1 cellular context compared by ENCODE assay signal in the genomic region with DNA sequence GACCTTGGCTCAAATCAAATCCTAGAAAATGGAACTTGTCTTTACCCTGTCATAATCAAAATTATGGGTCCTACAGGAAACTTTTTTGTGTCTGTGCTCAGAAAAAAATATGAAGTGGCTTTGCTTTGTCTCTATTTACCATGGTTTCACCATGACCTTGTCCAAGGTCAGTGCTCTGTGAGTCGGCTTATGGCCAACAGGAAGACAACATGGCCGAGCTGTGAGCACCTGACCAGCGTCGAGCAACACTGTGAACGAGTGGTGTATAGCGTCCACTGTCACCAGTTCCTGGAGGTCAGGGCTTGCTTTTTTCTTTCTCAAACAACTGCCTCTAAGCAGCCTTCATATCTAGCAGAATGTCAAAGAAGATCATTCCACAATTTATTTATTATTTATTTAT.
A peak's percentile ranks its signal among the peaks of the same experiment; 100 is the strongest.
TF ChIP-seq lines count a peak whose summit lies in the region.

No MANE protein-coding gene starts in this region.

TF ChIP-seq in HepG2, 621 proteins besides CTCF, POLR2A, EP300 and RAD21 (continued from another document and continues in another):
- no peak for TF ChIP-seq ZNF17 (CRISPR knock-in tag; IDR thresholded peaks at IDR 0.05)
- TF ChIP-seq ZNF720 (CRISPR knock-in tag; IDR thresholded peaks at IDR 0.05): no peak
- no peak for TF ChIP-seq SP2 (CRISPR knock-in tag; IDR thresholded peaks at IDR 0.05)
- TF ChIP-seq ISL2 (CRISPR knock-in tag; IDR thresholded peaks at IDR 0.05): no peak
- no peak for TF ChIP-seq ZNF30 (CRISPR knock-in tag; IDR thresholded peaks at IDR 0.05)
- TF ChIP-seq ARID2 (CRISPR knock-in tag; IDR thresholded peaks at IDR 0.05; ENCODE audit: borderline replicate concordance): no peak
- no peak for TF ChIP-seq CAMTA2 (CRISPR knock-in tag; IDR thresholded peaks at IDR 0.05; ENCODE audit: borderline replicate concordance)
- TF ChIP-seq TCF7L2 (IDR thresholded peaks at IDR 0.05; ENCODE audit: low read depth, low read length): no peak
- TF ChIP-seq FOXO1 (CRISPR knock-in tag; IDR thresholded peaks at IDR 0.05): no peak
- no peak for TF ChIP-seq ZSCAN30 (CRISPR knock-in tag; IDR thresholded peaks at IDR 0.05)
- TF ChIP-seq CEBPB (IDR thresholded peaks at IDR 0.05; ENCODE audit: borderline replicate concordance, low read depth, low read length): no peak
- TF ChIP-seq, protein P1, sequence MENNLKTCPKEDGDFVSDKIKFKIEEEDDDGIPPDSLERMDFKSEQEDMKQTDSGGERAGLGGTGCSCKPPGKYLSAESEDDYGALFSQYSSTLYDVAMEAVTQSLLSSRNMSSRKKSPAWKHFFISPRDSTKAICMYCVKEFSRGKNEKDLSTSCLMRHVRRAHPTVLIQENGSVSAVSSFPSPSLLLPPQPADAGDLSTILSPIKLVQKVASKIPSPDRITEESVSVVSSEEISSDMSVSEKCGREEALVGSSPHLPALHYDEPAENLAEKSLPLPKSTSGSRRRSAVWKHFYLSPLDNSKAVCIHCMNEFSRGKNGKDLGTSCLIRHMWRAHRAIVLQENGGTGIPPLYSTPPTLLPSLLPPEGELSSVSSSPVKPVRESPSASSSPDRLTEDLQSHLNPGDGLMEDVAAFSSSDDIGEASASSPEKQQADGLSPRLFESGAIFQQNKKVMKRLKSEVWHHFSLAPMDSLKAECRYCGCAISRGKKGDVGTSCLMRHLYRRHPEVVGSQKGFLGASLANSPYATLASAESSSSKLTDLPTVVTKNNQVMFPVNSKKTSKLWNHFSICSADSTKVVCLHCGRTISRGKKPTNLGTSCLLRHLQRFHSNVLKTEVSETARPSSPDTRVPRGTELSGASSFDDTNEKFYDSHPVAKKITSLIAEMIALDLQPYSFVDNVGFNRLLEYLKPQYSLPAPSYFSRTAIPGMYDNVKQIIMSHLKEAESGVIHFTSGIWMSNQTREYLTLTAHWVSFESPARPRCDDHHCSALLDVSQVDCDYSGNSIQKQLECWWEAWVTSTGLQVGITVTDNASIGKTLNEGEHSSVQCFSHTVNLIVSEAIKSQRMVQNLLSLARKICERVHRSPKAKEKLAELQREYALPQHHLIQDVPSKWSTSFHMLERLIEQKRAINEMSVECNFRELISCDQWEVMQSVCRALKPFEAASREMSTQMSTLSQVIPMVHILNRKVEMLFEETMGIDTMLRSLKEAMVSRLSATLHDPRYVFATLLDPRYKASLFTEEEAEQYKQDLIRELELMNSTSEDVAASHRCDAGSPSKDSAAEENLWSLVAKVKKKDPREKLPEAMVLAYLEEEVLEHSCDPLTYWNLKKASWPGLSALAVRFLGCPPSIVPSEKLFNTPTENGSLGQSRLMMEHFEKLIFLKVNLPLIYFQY (CRISPR knock-in tag; IDR thresholded peaks at IDR 0.05; ENCODE audit: borderline replicate concordance): no peak
- TF ChIP-seq CCDC6 (CRISPR knock-in tag; IDR thresholded peaks at IDR 0.05): no peak
- peak; percentile 28; the same call in 1 of the 2 replicates for TF ChIP-seq RARA (CRISPR knock-in tag; IDR thresholded peaks at IDR 0.05)
- TF ChIP-seq, protein P2, sequence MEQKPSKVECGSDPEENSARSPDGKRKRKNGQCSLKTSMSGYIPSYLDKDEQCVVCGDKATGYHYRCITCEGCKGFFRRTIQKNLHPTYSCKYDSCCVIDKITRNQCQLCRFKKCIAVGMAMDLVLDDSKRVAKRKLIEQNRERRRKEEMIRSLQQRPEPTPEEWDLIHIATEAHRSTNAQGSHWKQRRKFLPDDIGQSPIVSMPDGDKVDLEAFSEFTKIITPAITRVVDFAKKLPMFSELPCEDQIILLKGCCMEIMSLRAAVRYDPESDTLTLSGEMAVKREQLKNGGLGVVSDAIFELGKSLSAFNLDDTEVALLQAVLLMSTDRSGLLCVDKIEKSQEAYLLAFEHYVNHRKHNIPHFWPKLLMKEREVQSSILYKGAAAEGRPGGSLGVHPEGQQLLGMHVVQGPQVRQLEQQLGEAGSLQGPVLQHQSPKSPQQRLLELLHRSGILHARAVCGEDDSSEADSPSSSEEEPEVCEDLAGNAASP (CRISPR knock-in tag; IDR thresholded peaks at IDR 0.05; ENCODE audit: borderline replicate concordance): peak; percentile 18; the same call in 1 of the 2 replicates
- TF ChIP-seq ZNF878 (CRISPR knock-in tag; IDR thresholded peaks at IDR 0.05): no peak
- TF ChIP-seq TEAD3 (CRISPR knock-in tag; optimal IDR thresholded peaks at IDR 0.05; ENCODE audit: borderline replicate concordance): no peak
- TF ChIP-seq, protein P3, sequence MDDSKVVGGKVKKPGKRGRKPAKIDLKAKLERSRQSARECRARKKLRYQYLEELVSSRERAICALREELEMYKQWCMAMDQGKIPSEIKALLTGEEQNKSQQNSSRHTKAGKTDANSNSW (CRISPR knock-in tag; IDR thresholded peaks at IDR 0.05; ENCODE audit: borderline replicate concordance): no peak
- TF ChIP-seq ZNF746 (CRISPR knock-in tag; IDR thresholded peaks at IDR 0.05): no peak
- TF ChIP-seq, protein P4, sequence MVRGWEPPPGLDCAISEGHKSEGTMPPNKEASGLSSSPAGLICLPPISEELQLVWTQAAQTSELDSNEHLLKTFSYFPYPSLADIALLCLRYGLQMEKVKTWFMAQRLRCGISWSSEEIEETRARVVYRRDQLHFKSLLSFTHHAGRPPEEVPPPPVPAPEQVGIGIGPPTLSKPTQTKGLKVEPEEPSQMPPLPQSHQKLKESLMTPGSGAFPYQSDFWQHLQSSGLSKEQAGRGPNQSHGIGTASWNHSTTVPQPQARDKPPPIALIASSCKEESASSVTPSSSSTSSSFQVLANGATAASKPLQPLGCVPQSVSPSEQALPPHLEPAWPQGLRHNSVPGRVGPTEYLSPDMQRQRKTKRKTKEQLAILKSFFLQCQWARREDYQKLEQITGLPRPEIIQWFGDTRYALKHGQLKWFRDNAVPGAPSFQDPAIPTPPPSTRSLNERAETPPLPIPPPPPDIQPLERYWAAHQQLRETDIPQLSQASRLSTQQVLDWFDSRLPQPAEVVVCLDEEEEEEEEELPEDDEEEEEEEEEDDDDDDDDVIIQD (CRISPR knock-in tag; IDR thresholded peaks at IDR 0.05; ENCODE audit: low read depth): peak; percentile 32; the same call in 1 of the 2 replicates
- peak; percentile 55; the same call in 1 of the 2 replicates for TF ChIP-seq POGZ (CRISPR knock-in tag; IDR thresholded peaks at IDR 0.05)
- TF ChIP-seq, protein P5, sequence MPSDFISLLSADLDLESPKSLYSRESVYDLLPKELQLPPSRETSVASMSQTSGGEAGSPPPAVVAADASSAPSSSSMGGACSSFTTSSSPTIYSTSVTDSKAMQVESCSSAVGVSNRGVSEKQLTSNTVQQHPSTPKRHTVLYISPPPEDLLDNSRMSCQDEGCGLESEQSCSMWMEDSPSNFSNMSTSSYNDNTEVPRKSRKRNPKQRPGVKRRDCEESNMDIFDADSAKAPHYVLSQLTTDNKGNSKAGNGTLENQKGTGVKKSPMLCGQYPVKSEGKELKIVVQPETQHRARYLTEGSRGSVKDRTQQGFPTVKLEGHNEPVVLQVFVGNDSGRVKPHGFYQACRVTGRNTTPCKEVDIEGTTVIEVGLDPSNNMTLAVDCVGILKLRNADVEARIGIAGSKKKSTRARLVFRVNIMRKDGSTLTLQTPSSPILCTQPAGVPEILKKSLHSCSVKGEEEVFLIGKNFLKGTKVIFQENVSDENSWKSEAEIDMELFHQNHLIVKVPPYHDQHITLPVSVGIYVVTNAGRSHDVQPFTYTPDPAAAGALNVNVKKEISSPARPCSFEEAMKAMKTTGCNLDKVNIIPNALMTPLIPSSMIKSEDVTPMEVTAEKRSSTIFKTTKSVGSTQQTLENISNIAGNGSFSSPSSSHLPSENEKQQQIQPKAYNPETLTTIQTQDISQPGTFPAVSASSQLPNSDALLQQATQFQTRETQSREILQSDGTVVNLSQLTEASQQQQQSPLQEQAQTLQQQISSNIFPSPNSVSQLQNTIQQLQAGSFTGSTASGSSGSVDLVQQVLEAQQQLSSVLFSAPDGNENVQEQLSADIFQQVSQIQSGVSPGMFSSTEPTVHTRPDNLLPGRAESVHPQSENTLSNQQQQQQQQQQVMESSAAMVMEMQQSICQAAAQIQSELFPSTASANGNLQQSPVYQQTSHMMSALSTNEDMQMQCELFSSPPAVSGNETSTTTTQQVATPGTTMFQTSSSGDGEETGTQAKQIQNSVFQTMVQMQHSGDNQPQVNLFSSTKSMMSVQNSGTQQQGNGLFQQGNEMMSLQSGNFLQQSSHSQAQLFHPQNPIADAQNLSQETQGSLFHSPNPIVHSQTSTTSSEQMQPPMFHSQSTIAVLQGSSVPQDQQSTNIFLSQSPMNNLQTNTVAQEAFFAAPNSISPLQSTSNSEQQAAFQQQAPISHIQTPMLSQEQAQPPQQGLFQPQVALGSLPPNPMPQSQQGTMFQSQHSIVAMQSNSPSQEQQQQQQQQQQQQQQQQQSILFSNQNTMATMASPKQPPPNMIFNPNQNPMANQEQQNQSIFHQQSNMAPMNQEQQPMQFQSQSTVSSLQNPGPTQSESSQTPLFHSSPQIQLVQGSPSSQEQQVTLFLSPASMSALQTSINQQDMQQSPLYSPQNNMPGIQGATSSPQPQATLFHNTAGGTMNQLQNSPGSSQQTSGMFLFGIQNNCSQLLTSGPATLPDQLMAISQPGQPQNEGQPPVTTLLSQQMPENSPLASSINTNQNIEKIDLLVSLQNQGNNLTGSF (CRISPR knock-in tag; IDR thresholded peaks at IDR 0.05): no peak
- TF ChIP-seq, protein P6, sequence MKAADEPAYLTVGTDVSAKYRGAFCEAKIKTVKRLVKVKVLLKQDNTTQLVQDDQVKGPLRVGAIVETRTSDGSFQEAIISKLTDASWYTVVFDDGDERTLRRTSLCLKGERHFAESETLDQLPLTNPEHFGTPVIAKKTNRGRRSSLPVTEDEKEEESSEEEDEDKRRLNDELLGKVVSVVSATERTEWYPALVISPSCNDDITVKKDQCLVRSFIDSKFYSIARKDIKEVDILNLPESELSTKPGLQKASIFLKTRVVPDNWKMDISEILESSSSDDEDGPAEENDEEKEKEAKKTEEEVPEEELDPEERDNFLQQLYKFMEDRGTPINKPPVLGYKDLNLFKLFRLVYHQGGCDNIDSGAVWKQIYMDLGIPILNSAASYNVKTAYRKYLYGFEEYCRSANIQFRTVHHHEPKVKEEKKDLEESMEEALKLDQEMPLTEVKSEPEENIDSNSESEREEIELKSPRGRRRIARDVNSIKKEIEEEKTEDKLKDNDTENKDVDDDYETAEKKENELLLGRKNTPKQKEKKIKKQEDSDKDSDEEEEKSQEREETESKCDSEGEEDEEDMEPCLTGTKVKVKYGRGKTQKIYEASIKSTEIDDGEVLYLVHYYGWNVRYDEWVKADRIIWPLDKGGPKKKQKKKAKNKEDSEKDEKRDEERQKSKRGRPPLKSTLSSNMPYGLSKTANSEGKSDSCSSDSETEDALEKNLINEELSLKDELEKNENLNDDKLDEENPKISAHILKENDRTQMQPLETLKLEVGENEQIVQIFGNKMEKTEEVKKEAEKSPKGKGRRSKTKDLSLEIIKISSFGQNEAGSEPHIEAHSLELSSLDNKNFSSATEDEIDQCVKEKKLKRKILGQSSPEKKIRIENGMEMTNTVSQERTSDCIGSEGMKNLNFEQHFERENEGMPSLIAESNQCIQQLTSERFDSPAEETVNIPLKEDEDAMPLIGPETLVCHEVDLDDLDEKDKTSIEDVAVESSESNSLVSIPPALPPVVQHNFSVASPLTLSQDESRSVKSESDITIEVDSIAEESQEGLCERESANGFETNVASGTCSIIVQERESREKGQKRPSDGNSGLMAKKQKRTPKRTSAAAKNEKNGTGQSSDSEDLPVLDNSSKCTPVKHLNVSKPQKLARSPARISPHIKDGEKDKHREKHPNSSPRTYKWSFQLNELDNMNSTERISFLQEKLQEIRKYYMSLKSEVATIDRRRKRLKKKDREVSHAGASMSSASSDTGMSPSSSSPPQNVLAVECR (CRISPR knock-in tag; IDR thresholded peaks at IDR 0.05; ENCODE audit: borderline replicate concordance): no peak
- TF ChIP-seq WIZ (CRISPR knock-in tag; IDR thresholded peaks at IDR 0.05): no peak
- TF ChIP-seq ZBTB38 (CRISPR knock-in tag; IDR thresholded peaks at IDR 0.05): peak; percentile 38; the same call in 1 of the 2 replicates
- TF ChIP-seq ZSCAN31 (CRISPR knock-in tag; IDR thresholded peaks at IDR 0.05; ENCODE audit: low read depth): no peak
- no peak for TF ChIP-seq HES4 (CRISPR knock-in tag; IDR thresholded peaks at IDR 0.05; ENCODE audit: borderline replicate concordance)
- no peak for TF ChIP-seq MTA3 (CRISPR knock-in tag; IDR thresholded peaks at IDR 0.05)
- peak; percentile 55 for TF ChIP-seq SALL1 (CRISPR knock-in tag; IDR thresholded peaks at IDR 0.05)
- TF ChIP-seq, protein P7, sequence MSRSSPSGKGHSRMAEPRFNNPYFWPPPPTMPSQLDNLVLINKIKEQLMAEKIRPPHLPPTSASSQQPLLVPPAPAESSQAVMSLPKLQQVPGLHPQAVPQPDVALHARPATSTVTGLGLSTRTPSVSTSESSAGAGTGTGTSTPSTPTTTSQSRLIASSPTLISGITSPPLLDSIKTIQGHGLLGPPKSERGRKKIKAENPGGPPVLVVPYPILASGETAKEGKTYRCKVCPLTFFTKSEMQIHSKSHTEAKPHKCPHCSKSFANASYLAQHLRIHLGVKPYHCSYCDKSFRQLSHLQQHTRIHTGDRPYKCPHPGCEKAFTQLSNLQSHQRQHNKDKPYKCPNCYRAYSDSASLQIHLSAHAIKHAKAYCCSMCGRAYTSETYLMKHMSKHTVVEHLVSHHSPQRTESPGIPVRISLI (CRISPR knock-in tag; IDR thresholded peaks at IDR 0.05; ENCODE audit: borderline replicate concordance): peak; percentile 29; the same call in 1 of the 2 replicates
- peak; percentile 80; the same call in 1 of the 2 replicates for TF ChIP-seq ESRRA (CRISPR knock-in tag; IDR thresholded peaks at IDR 0.05; ENCODE audit: low read depth)
- TF ChIP-seq, protein P8, sequence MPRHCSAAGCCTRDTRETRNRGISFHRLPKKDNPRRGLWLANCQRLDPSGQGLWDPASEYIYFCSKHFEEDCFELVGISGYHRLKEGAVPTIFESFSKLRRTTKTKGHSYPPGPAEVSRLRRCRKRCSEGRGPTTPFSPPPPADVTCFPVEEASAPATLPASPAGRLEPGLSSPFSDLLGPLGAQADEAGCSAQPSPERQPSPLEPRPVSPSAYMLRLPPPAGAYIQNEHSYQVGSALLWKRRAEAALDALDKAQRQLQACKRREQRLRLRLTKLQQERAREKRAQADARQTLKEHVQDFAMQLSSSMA (CRISPR knock-in tag; IDR thresholded peaks at IDR 0.05): no peak
- no peak for TF ChIP-seq ZNF501 (CRISPR knock-in tag; IDR thresholded peaks at IDR 0.05)
- TF ChIP-seq ZSCAN25 (CRISPR knock-in tag; IDR thresholded peaks at IDR 0.05): no peak
- no peak for TF ChIP-seq ZNF180 (CRISPR knock-in tag; IDR thresholded peaks at IDR 0.05; ENCODE audit: borderline replicate concordance, low read depth)
- peak; percentile 53; the same call in 1 of the 2 replicates for TF ChIP-seq HOXA3 (CRISPR knock-in tag; IDR thresholded peaks at IDR 0.05)
- TF ChIP-seq, protein P9, sequence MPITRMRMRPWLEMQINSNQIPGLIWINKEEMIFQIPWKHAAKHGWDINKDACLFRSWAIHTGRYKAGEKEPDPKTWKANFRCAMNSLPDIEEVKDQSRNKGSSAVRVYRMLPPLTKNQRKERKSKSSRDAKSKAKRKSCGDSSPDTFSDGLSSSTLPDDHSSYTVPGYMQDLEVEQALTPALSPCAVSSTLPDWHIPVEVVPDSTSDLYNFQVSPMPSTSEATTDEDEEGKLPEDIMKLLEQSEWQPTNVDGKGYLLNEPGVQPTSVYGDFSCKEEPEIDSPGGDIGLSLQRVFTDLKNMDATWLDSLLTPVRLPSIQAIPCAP (CRISPR knock-in tag; IDR thresholded peaks at IDR 0.05; ENCODE audit: low read depth): no peak
- no peak for TF ChIP-seq ZFAT (CRISPR knock-in tag; conservative IDR thresholded peaks at IDR 0.05)
- no peak for TF ChIP-seq ZNF350 (CRISPR knock-in tag; IDR thresholded peaks at IDR 0.05; ENCODE audit: borderline replicate concordance, low read depth)
- no peak for TF ChIP-seq KLF13 (CRISPR knock-in tag; IDR thresholded peaks at IDR 0.05)
- TF ChIP-seq MED8 (CRISPR knock-in tag; IDR thresholded peaks at IDR 0.05; ENCODE audit: insufficient replicate concordance): no peak
- no peak for TF ChIP-seq SIX1 (CRISPR knock-in tag; IDR thresholded peaks at IDR 0.05; ENCODE audit: borderline replicate concordance)
